ENCODE assay signal across 1 cellular context in genomic region chr5:172733974-172734346, GRCh38.
TF ChIP-seq lines count a peak whose summit lies in the region.

No MANE protein-coding gene starts in this region.

TF ChIP-seq in K562, 482 proteins besides CTCF, POLR2A, EP300 and RAD21:
- TF ChIP-seq ZNF282 (CRISPR knock-in tag; IDR thresholded peaks at IDR 0.05) (no peak), RHOXF2B (CRISPR knock-in tag; conservative IDR thresholded peaks at IDR 0.05) (no peak), ZBTB34 (CRISPR knock-in tag; IDR thresholded peaks at IDR 0.05) (no peak), ZNF184 (CRISPR knock-in tag; IDR thresholded peaks at IDR 0.05) (no peak)
